Comparison of ENCODE assay signal across 8 cellular contexts in the genomic region with DNA sequence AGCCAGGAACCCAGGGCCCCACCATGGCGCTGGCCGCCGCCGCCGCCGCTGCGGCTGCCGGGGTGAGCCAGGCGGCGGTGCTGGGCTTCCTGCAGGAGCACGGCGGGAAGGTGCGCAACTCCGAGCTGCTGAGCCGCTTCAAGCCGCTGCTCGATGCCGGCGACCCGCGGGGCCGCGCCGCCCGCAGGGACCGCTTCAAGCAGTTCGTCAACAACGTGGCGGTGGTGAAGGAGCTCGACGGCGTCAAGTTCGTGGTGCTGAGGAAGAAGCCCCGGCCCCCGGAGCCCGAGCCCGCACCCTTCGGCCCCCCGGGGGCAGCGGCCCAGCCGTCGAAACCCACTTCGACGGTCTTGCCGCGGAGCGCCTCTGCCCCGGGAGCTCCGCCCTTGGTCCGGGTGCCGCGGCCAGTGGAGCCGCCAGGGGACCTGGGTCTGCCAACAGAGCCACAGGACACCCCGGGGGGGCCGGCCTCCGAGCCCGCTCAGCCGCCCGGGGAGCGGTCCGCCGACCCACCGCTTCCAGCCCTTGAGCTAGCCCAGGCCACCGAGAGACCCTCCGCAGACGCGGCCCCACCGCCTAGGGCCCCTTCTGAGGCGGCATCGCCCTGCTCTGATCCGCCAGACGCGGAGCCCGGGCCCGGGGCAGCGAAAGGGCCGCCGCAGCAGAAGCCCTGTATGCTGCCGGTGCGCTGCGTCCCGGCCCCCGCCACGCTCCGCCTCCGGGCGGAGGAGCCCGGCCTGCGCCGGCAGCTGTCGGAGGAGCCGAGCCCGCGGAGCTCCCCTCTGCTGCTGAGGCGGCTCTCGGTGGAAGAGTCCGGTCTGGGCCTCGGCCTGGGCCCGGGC. TPM values are rescaled to one million over a fixed set of nuclear protein-coding genes. Genes with fewer than 3 reads are reported as not detected.
A peak's percentile ranks its signal among the peaks of the same experiment; 100 is the strongest.
DNase-seq lines count a peak whose midpoint lies in the region; ATAC-seq, FAIRE-seq and TF ChIP-seq lines count a peak whose summit lies in the region.

No MANE protein-coding gene starts in this region.

- peaks cover 2% of the 10 kb centered on the region for H3K36me3 Mint-ChIP-seq in activated CD4-positive, alpha-beta memory T cell treated with anti-CD3 and anti-CD28 coated beads for 36 hours
- H3K36me3 Mint-ChIP-seq in activated CD4-positive, alpha-beta memory T cell treated with anti-CD3 and anti-CD28 coated beads, Interleukin-2, amount 10 ng/mL, durations not matched to agents 7 days and 5 days (ENCODE audit: low read depth), result no peaks in the 10 kb centered on the region

- intact Hi-C loops in activated CD4-positive, alpha-beta memory T cell treated with anti-CD3 and anti-CD28 coated beads for 36 hours (cut with micrococcal nuclease), result no loop called here
- intact Hi-C loops in pancreas (cut with DNase I), result no loop called here

- peaks cover 31% of the 10 kb centered on the region for H3K27me3 Mint-ChIP-seq in activated CD4-positive, alpha-beta memory T cell treated with anti-CD3 and anti-CD28 coated beads for 36 hours
- peaks cover 50% of the 10 kb centered on the region for H3K27me3 Mint-ChIP-seq in activated CD4-positive, alpha-beta memory T cell treated with anti-CD3 and anti-CD28 coated beads, Interleukin-2, amount 10 ng/mL, durations not matched to agents 7 days and 5 days

- H3K36me3 ChIP-seq in pancreas, result no peaks in the 10 kb centered on the region

- no peak overlapping the region for H3K27ac Mint-ChIP-seq in activated CD4-positive, alpha-beta memory T cell treated with anti-CD3 and anti-CD28 coated beads for 36 hours
- no peak overlapping the region for H3K27ac Mint-ChIP-seq in activated CD4-positive, alpha-beta memory T cell treated with anti-CD3 and anti-CD28 coated beads, Interleukin-2, amount 10 ng/mL, durations not matched to agents 7 days and 5 days

- H3K4me1 Mint-ChIP-seq in activated CD4-positive, alpha-beta memory T cell treated with anti-CD3 and anti-CD28 coated beads for 36 hours (ENCODE audit: low read depth), result peaks cover 12% of the 10 kb centered on the region
- peaks cover 12% of the 10 kb centered on the region for H3K4me1 Mint-ChIP-seq in activated CD4-positive, alpha-beta memory T cell treated with anti-CD3 and anti-CD28 coated beads, Interleukin-2, amount 10 ng/mL, durations not matched to agents 7 days and 5 days

- peaks cover 1 to 8% (median 5%) of the 10 kb centered on the region in 3 donors for H3K4me1 ChIP-seq in pancreas

- H3K27ac ChIP-seq in pancreas, result peak overlapping the region in 3 of 4 donors; percentile 1 to 46 (median 41)

- H3K9me3 ChIP-seq in pancreas, result no peaks in the 10 kb centered on the region

- peak; percentile 46 to 70 (median 66) for ATAC-seq in pancreas
- no peak for ATAC-seq in HG03460 (IDR thresholded peaks at IDR 0.05; ENCODE audit: unreplicated experiment)

- no peak overlapping the region for H3K4me3 Mint-ChIP-seq in activated CD4-positive, alpha-beta memory T cell treated with anti-CD3 and anti-CD28 coated beads for 36 hours
- H3K4me3 Mint-ChIP-seq in activated CD4-positive, alpha-beta memory T cell treated with anti-CD3 and anti-CD28 coated beads, Interleukin-2, amount 10 ng/mL, durations not matched to agents 7 days and 5 days, result no peak overlapping the region

- WGBS in pancreas, 2 donors, result 11 to 17% methylated on average over 81 to 99 of the region's 99 CpGs

- no peaks in the 10 kb centered on the region for H3K9me3 Mint-ChIP-seq in activated CD4-positive, alpha-beta memory T cell treated with anti-CD3 and anti-CD28 coated beads for 36 hours
- H3K9me3 Mint-ChIP-seq in activated CD4-positive, alpha-beta memory T cell treated with anti-CD3 and anti-CD28 coated beads, Interleukin-2, amount 10 ng/mL, durations not matched to agents 7 days and 5 days, result no peaks in the 10 kb centered on the region

- peak; percentile 45 for DNase-seq in activated CD4-positive, alpha-beta memory T cell treated with anti-CD3 and anti-CD28 coated beads for 36 hours
- DNase-seq in activated CD4-positive, alpha-beta memory T cell treated with anti-CD3 and anti-CD28 coated beads, Interleukin-2, amount 10 ng/mL, durations not matched to agents 7 days and 5 days, result no peak
- peak; percentile 29 for DNase-seq in activated CD4-positive, alpha-beta T cell treated with anti-CD3 and anti-CD28 coated beads, Interleukin-2, amount 50 U/mL, for 1 hour
- DNase-seq in frontal cortex (ENCODE audit: low spot score in 2 of 2) (peak; percentile 68 to 83), pancreas (peak in 3 of 6 donors; percentile 56 to 87 (median 69)), amniotic stem cell (lab: John Stamatoyannopoulos, UW) (no peak), kidney glomerular epithelial cell (lab: John Stamatoyannopoulos, UW) (no peak)

- peak overlapping the region; percentile 31 to 57 (median 46) for H3K4me3 ChIP-seq in pancreas

- TF ChIP-seq CTCF in pancreas (IDR thresholded peaks at IDR 0.05), result no peak

- FAIRE-seq in frontal cortex (lab: Jason Lieb, UNC) (no peak), pancreas (lab: Jason Lieb, UNC) (no peak)

- CTCF ChIA-PET in activated CD4-positive, alpha-beta memory T cell treated with anti-CD3 and anti-CD28 coated beads for 36 hours (lab: Charles Lee), result interaction anchor here (0.6 to 2.4 kb wide), 5 partner anchors 10 to 380 kb away, joined by 3 to 11 read pairs (median 4); no protein-coding TSS in a partner anchor
- CTCF ChIA-PET in activated CD4-positive, alpha-beta memory T cell treated with anti-CD3 and anti-CD28 coated beads, Interleukin-2, amount 10 ng/mL, durations not matched to agents 7 days and 5 days (lab: Charles Lee), result interaction anchor here (1.2 to 5.5 kb wide), 3 partner anchors 14 to 308 kb away, joined by 4 to 36 read pairs (median 9); a partner anchor contains a TSS

- H3K27me3 ChIP-seq in pancreas, result no peaks in the 10 kb centered on the region

- POLR2A ChIA-PET in activated CD4-positive, alpha-beta memory T cell treated with anti-CD3 and anti-CD28 coated beads for 36 hours (lab: Charles Lee), result no interaction called here
- POLR2A ChIA-PET in activated CD4-positive, alpha-beta memory T cell treated with anti-CD3 and anti-CD28 coated beads, Interleukin-2, amount 10 ng/mL, durations not matched to agents 7 days and 5 days (lab: Charles Lee), result interaction anchor here (0.6 to 1.4 kb wide), 6 partner anchors 10 to 201 kb away, joined by 3 to 5 read pairs (median 3); a partner anchor contains a TSS

RNA-seq across cellular contexts. Expression of a gene that starts 0.7 kb away (rescaled TPM):
- total RNA-seq in activated CD4-positive, alpha-beta memory T cell treated with anti-CD3 and anti-CD28 coated beads for 36 hours, result not detected
- total RNA-seq in activated CD4-positive, alpha-beta memory T cell treated with anti-CD3 and anti-CD28 coated beads, Interleukin-2, amount 10 ng/mL, durations not matched to agents 7 days and 5 days, result not detected
- total RNA-seq in frontal cortex (4.5 TPM), pancreas (1 to 10 TPM; 1.5 to 2.8 (median 1.9) TPM)
- polyA plus RNA-seq in pancreas, result 1 to 10 TPM; 1.4 to 5.0 TPM

RNA-seq across cellular contexts. Expression of a gene that starts 16.6 kb away (rescaled TPM):
- 1 to 10 TPM; 1.2 to 1.6 TPM for total RNA-seq in activated CD4-positive, alpha-beta memory T cell treated with anti-CD3 and anti-CD28 coated beads for 36 hours
- 1 to 10 TPM; 2.5 to 2.7 TPM for total RNA-seq in activated CD4-positive, alpha-beta memory T cell treated with anti-CD3 and anti-CD28 coated beads, Interleukin-2, amount 10 ng/mL, durations not matched to agents 7 days and 5 days
- total RNA-seq in frontal cortex, result 0.82 TPM
- total RNA-seq in pancreas, result 10 to 100 TPM; 10.7 to 14.7 (median 11.6) TPM
- polyA plus RNA-seq in pancreas, result 10 to 100 TPM; 30.9 to 62.0 TPM

RNA-seq across cellular contexts. Expression of a gene that starts 36.8 kb away (rescaled TPM):
- 10 to 100 TPM; 31.1 to 32.8 TPM for total RNA-seq in activated CD4-positive, alpha-beta memory T cell treated with anti-CD3 and anti-CD28 coated beads for 36 hours
- total RNA-seq in activated CD4-positive, alpha-beta memory T cell treated with anti-CD3 and anti-CD28 coated beads, Interleukin-2, amount 10 ng/mL, durations not matched to agents 7 days and 5 days, result 10 to 100 TPM; 29.7 to 31.8 TPM
- 28.1 TPM for total RNA-seq in frontal cortex
- total RNA-seq in pancreas, result 10 to 100 TPM; 13.1 to 32.8 (median 17.1) TPM
- 10 to 100 TPM; 17.9 to 18.6 TPM for polyA plus RNA-seq in pancreas

RNA-seq across cellular contexts. Expression of a gene that starts 52.4 kb away (rescaled TPM):
- total RNA-seq in activated CD4-positive, alpha-beta memory T cell treated with anti-CD3 and anti-CD28 coated beads for 36 hours, result under 1 TPM; 0.43 to 0.73 TPM
- 1 to 10 TPM in 1 of 2 experiments, under 1 TPM in 1; 0.68 to 1.2 TPM for total RNA-seq in activated CD4-positive, alpha-beta memory T cell treated with anti-CD3 and anti-CD28 coated beads, Interleukin-2, amount 10 ng/mL, durations not matched to agents 7 days and 5 days
- total RNA-seq in frontal cortex (1.2 TPM), pancreas (under 1 TPM; 0.19 to 0.93 (median 0.31) TPM)
- 1 to 10 TPM in 1 of 2 donors, under 1 TPM in 1; 0.42 to 1.1 TPM for polyA plus RNA-seq in pancreas

RNA-seq across cellular contexts. Expression of a gene that starts 52.6 kb away (rescaled TPM):
- 100 to 1,000 TPM; 540 to 565 TPM for total RNA-seq in activated CD4-positive, alpha-beta memory T cell treated with anti-CD3 and anti-CD28 coated beads for 36 hours
- 100 to 1,000 TPM; 281 to 293 TPM for total RNA-seq in activated CD4-positive, alpha-beta memory T cell treated with anti-CD3 and anti-CD28 coated beads, Interleukin-2, amount 10 ng/mL, durations not matched to agents 7 days and 5 days
- total RNA-seq in frontal cortex (75.8 TPM), pancreas (100 to 1,000 TPM; 133 to 235 (median 189) TPM)
- 100 to 1,000 TPM; 208 to 216 TPM for polyA plus RNA-seq in pancreas

Comparison
In these comparisons a context has a peak if more than half of its experiments do, and no peak if none do; other contexts are left out.
1. DNase-seq: peak in activated CD4-positive, alpha-beta memory T cell treated with anti-CD3 and anti-CD28 coated beads for 36 hours (single experiment), activated CD4-positive, alpha-beta T cell treated with anti-CD3 and anti-CD28 coated beads, Interleukin-2, amount 50 U/mL, for 1 hour (single experiment) and frontal cortex (2 of 2); none in activated CD4-positive, alpha-beta memory T cell treated with anti-CD3 and anti-CD28 coated beads, Interleukin-2, amount 10 ng/mL, durations not matched to agents 7 days and 5 days (single experiment), amniotic stem cell (single experiment) and kidney glomerular epithelial cell (single experiment).